ENCODE assay signal across 6 cellular contexts in the genomic region with DNA sequence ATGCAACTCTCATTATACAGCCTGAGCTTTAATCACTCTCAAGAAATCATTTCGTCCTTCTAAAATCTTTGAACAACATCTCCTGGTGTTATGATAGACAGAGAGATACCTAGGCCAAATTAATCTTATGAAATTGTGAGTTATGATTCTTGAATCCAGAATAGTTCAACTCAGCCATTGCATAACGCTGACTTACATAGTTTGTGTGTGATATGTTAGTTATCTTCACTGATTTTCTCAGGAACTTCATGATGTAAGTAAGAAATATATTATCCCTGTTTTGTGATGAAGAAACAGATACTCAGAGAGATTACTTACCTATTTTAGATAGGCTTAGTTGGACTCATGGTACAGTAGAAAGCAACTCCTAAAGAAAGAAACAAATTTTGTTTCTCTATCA.
"Had no signal": no experiment of that assay in that cellular context is flagged by ENCODE, and none has a peak within 500 bp of the region (broad histone marks: within the 10 kb centered on the region; RNA-seq: fewer than 3 reads in every experiment).

No MANE protein-coding gene starts in this region.

- FAIRE-seq: HepG2, K562 had no signal

- DNase-seq: GM23248, GOT3, H9, HCEC 1CT had no signal
